13 cellular contexts compared by ENCODE assay signal in the genomic region with DNA sequence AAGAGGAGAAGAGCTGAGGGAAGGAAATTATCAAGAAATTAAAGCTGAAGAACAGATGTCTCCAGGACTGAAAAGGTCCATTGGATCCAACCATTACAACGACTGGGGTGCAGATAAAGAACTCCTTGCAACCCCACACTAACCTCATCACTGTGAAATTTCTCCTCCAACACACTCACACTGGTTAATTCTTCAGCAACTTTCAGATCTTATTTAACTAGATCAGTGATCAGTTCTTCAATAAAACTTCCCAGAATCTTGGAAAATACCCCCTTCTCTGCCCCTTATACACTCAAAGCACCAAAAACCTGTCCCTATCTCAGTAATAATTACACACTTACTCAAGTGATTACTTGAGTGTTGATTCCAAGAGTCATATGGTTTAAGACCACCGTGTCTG.
A peak's percentile ranks its signal among the peaks of the same experiment; 100 is the strongest.
DNase-seq lines count a peak whose midpoint lies in the region; ATAC-seq, FAIRE-seq and TF ChIP-seq lines count a peak whose summit lies in the region.
"Had no signal": no experiment of that assay in that cellular context is flagged by ENCODE, and none has a peak within 500 bp of the region (broad histone marks: within the 10 kb centered on the region; RNA-seq: fewer than 3 reads in every experiment).

No MANE protein-coding gene starts in this region.

- 30% methylated on average over 2 of the region's 2 CpGs for WGBS in liver
- WGBS in HepG2 (ENCODE audit: low lambda C conversion rate): 40% methylated on average over 2 of the region's 2 CpGs
- 24 to 34% methylated on average over 2 of the region's 2 CpGs for WGBS in gastroesophageal sphincter (ENCODE audit: low coverage in 1 of 2), 2 donors

- no peak overlapping the region for H3K4me2 ChIP-seq in HepG2 (ENCODE audit: low read depth, low read length)

- H3K4me1 ChIP-seq in liver (ENCODE audit: control insufficient read depth in 4 of 4, insufficient read depth in 4 of 4, low read length in 3 of 4): peaks cover 0 to 18% (median 6%) of the 10 kb centered on the region in 4 donors
- peaks cover 27% of the 10 kb centered on the region for H3K4me1 ChIP-seq in HepG2 (ENCODE audit: insufficient read depth, low read length)
- H3K4me1 ChIP-seq in gastroesophageal sphincter: peaks cover 0 to 51% (median 5%) of the 10 kb centered on the region in 3 donors
- H3K4me1 ChIP-seq in mucosa of descending colon (ENCODE audit: low read depth): peaks cover 11% of the 10 kb centered on the region

- H3K9me3 Mint-ChIP-seq in T-cell: no peaks in the 10 kb centered on the region
- H3K9me3 Mint-ChIP-seq: stimulated activated naive B cell treated with anti-CD40 and anti-IgM and Interleukin-4, amounts not matched to agents 10 μg/mL and 1 μg/mL and 100 μg/mL, for 72 hours had no signal

- H3K9ac ChIP-seq in liver (ENCODE audit: low read depth in 1 of 2, low read length in 2 of 2) (no peak overlapping the region), HepG2 (ENCODE audit: insufficient read depth, low read depth, low read length) (no peak overlapping the region)

- no peak overlapping the region for H3K4me3 ChIP-seq in liver (ENCODE audit: low read depth in 1 of 3, low read length in 3 of 3)
- H3K4me3 ChIP-seq in HepG2 (replicated peaks in 1 of 3; ENCODE audit: insufficient read depth in 1 of 3, low read depth in 2 of 3, low read length in 3 of 3): no peak overlapping the region
- H3K4me3 ChIP-seq in gastroesophageal sphincter: peak overlapping the region in 1 of 2 donors; percentile 35
- no peak overlapping the region for H3K4me3 ChIP-seq in mucosa of descending colon

- peaks cover 4% of the 10 kb centered on the region for H3K36me3 Mint-ChIP-seq in T-cell
- H3K36me3 Mint-ChIP-seq: stimulated activated naive B cell treated with anti-CD40 and anti-IgM and Interleukin-4, amounts not matched to agents 10 μg/mL and 1 μg/mL and 100 μg/mL, for 72 hours had no signal

- intact Hi-C loops in HepG2 (cut with micrococcal nuclease; ENCODE audit: unreplicated experiment): loop anchor here (1.0 to 5.0 kb wide), 3 partner anchors 203 to 621 kb away; no protein-coding TSS in a partner anchor
- intact Hi-C loops in mucosa of descending colon (cut with DNase I, micrococcal nuclease): no loop called here

- DNase-seq in HepG2 (ENCODE audit: low spot score) (no peak), T-cell (no peak), mucosa of descending colon (no peak), retina (no peak), urothelium cell line (ENCODE audit: low spot score) (no peak)
- DNase-seq: cortex of kidney; NCI-H510A; stimulated activated naive B cell treated with anti-CD40 and anti-IgM and Interleukin-4, amounts not matched to agents 10 μg/mL and 1 μg/mL and 100 μg/mL, for 72 hours had no signal

- H3K27me3 Mint-ChIP-seq in T-cell: no peaks in the 10 kb centered on the region
- H3K27me3 Mint-ChIP-seq: stimulated activated naive B cell treated with anti-CD40 and anti-IgM and Interleukin-4, amounts not matched to agents 10 μg/mL and 1 μg/mL and 100 μg/mL, for 72 hours had no signal

- ATAC-seq in HepG2 (no peak), T-cell (replicated peaks in 1 of 4) (peak in 1 of 4 experiments; percentile 23), gastroesophageal sphincter (no peak), GM19023 (IDR thresholded peaks at IDR 0.05; ENCODE audit: unreplicated experiment) (no peak), mucosa of descending colon (no peak)

- 0 out of 2 replicates have a peak, but pooled peaks cover 10% of the 10 kb centered on the region for H4K20me1 ChIP-seq in HepG2 (ENCODE audit: insufficient read depth, low read length)

- no TSS peak for BruUV-seq in HepG2 (replicated peaks; lab: Mats Ljungman, UMichigan)

- TF ChIP-seq CTCF in liver (IDR thresholded peaks at IDR 0.05; ENCODE audit: low read depth, low read length, missing input control) (no peak), HepG2 (CRISPR knock-in tag; IDR thresholded peaks at IDR 0.05) (no peak), gastroesophageal sphincter (IDR thresholded peaks at IDR 0.05) (no peak), mucosa of descending colon (IDR thresholded peaks at IDR 0.05) (no peak)

- POLR2A ChIA-PET in HepG2 (lab: Yijun Ruan, JAX): no interaction called here
- POLR2A ChIA-PET in T-cell (lab: Charles Lee): interaction anchor here (0.6 to 1.1 kb wide), 4 partner anchors 23 to 681 kb away, joined by 3 to 4 read pairs (median 4); no protein-coding TSS in a partner anchor

- peak overlapping the region; percentile 69 to 87 for H3K27ac ChIP-seq in liver (ENCODE audit: low read depth in 1 of 2, low read length in 2 of 2)
- no peak overlapping the region for H3K27ac ChIP-seq in HepG2 (ENCODE audit: extremely low read length, insufficient read depth, low read length)
- H3K27ac ChIP-seq in gastroesophageal sphincter: peak overlapping the region in 3 of 4 donors; percentile 62 to 84 (median 69)
- H3K27ac ChIP-seq: HL-60, WERI-Rb-1 had no signal

- in situ Hi-C loops in HepG2 (cut with HindIII; ENCODE audit: extremely low pct_ligation_motif_present, low pct_unique_long_range_greater_than_20kb): loop anchor here (5.0 kb wide), 1 partner anchor 437 kb away; no protein-coding TSS in a partner anchor

- FAIRE-seq in HepG2 (lab: Jason Lieb, UNC): no peak
- no peak for FAIRE-seq in urothelium cell line (lab: Jason Lieb, UNC)

- H3K9me3 ChIP-seq in liver (ENCODE audit: control insufficient read depth in 4 of 4, low read length in 3 of 4): no peaks in the 10 kb centered on the region
- no peaks in the 10 kb centered on the region for H3K9me3 ChIP-seq in HepG2 (ENCODE audit: low read length)
- no peaks in the 10 kb centered on the region for H3K9me3 ChIP-seq in gastroesophageal sphincter
- H3K9me3 ChIP-seq in mucosa of descending colon: no peaks in the 10 kb centered on the region

- CTCF ChIA-PET in HepG2 (lab: Yijun Ruan, JAX; ENCODE audit: low intra/inter-chr PET ratio, low total read pairs): interaction anchor here (0.6 to 2.7 kb wide), 3 partner anchors 395 to 437 kb away, joined by 3 to 14 read pairs (median 5); no protein-coding TSS in a partner anchor
- CTCF ChIA-PET in T-cell (lab: Charles Lee): interaction anchor here (0.5 to 2.8 kb wide), 19 partner anchors 9 to 1611 kb away, joined by 3 to 17 read pairs (median 4); a partner anchor contains a TSS

- H3K4me3 Mint-ChIP-seq in T-cell: peak overlapping the region; percentile 83 to 87 (median 84)

- H3K79me2 ChIP-seq in HepG2 (ENCODE audit: insufficient read depth, low read length): no peaks in the 10 kb centered on the region

- H3K36me3 ChIP-seq in liver (ENCODE audit: control insufficient read depth in 4 of 4, insufficient read depth in 3 of 4, low read depth in 1 of 4, low read length in 3 of 4) (no peaks in the 10 kb centered on the region), HepG2 (replicated peaks in 1 of 2; ENCODE audit: control insufficient read depth in 1 of 2, insufficient read depth in 2 of 2, low read length in 2 of 2) (no peaks in the 10 kb centered on the region), gastroesophageal sphincter (no peaks in the 10 kb centered on the region), mucosa of descending colon (ENCODE audit: low read depth) (no peaks in the 10 kb centered on the region)
- H3K36me3 ChIP-seq: WERI-Rb-1 had no signal

- TF ChIP-seq EP300 in HepG2 (IDR thresholded peaks at IDR 0.05; ENCODE audit: low read depth in 2 of 2, low read length in 2 of 2) (no peak), HepG2 (CRISPR knock-in tag; IDR thresholded peaks at IDR 0.05; ENCODE audit: borderline replicate concordance) (no peak), gastroesophageal sphincter (IDR thresholded peaks at IDR 0.05) (no peak)

- H2AFZ ChIP-seq in HepG2 (ENCODE audit: low read length): no peak overlapping the region

- no peak for TF ChIP-seq RAD21 in liver (IDR thresholded peaks at IDR 0.05)
- TF ChIP-seq RAD21 in HepG2 (CRISPR knock-in tag; IDR thresholded peaks at IDR 0.05): no peak

- no peak for TF ChIP-seq POLR2A in HepG2 (IDR thresholded peaks at IDR 0.05; ENCODE audit: insufficient read depth in 1 of 2, low read depth in 2 of 2, low read length in 2 of 2)
- TF ChIP-seq POLR2A in gastroesophageal sphincter (IDR thresholded peaks at IDR 0.05): no peak

- peaks cover 43 to 46% (median 46%) of the 10 kb centered on the region in 3 donors for H3K4me1 Mint-ChIP-seq in T-cell

- H3K27me3 ChIP-seq in liver (ENCODE audit: control insufficient read depth in 4 of 4, insufficient read depth in 4 of 4, low read length in 3 of 4) (no peaks in the 10 kb centered on the region), HepG2 (ENCODE audit: control insufficient read depth in 1 of 2, insufficient read depth in 2 of 2, low read length in 2 of 2) (no peaks in the 10 kb centered on the region), gastroesophageal sphincter (no peaks in the 10 kb centered on the region)

- H3K27ac Mint-ChIP-seq in T-cell: peak overlapping the region; percentile 95

TF ChIP-seq in liver, 16 proteins besides CTCF, POLR2A, EP300 and RAD21 (continues in another document):
- TF ChIP-seq, protein P1, sequence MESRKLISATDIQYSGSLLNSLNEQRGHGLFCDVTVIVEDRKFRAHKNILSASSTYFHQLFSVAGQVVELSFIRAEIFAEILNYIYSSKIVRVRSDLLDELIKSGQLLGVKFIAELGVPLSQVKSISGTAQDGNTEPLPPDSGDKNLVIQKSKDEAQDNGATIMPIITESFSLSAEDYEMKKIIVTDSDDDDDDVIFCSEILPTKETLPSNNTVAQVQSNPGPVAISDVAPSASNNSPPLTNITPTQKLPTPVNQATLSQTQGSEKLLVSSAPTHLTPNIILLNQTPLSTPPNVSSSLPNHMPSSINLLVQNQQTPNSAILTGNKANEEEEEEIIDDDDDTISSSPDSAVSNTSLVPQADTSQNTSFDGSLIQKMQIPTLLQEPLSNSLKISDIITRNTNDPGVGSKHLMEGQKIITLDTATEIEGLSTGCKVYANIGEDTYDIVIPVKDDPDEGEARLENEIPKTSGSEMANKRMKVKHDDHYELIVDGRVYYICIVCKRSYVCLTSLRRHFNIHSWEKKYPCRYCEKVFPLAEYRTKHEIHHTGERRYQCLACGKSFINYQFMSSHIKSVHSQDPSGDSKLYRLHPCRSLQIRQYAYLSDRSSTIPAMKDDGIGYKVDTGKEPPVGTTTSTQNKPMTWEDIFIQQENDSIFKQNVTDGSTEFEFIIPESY (IDR thresholded peaks at IDR 0.05): no peak

TF ChIP-seq in HepG2, 621 proteins besides CTCF, POLR2A, EP300 and RAD21 (continues in another document):
- TF ChIP-seq MAFK (conservative IDR thresholded peaks at IDR 0.05 in 1 of 2, IDR thresholded peaks at IDR 0.05 in 1 of 2; ENCODE audit: low read length in 2 of 2) (no peak), FOXM1 (CRISPR knock-in tag; IDR thresholded peaks at IDR 0.05) (no peak), ZNF776 (CRISPR knock-in tag; IDR thresholded peaks at IDR 0.05) (no peak), ELF1 (CRISPR knock-in tag; IDR thresholded peaks at IDR 0.05) (no peak), TOPORS (CRISPR knock-in tag; IDR thresholded peaks at IDR 0.05) (no peak), MBD4 (IDR thresholded peaks at IDR 0.05; ENCODE audit: borderline replicate concordance, low read length) (no peak), ZNF180 (CRISPR knock-in tag; IDR thresholded peaks at IDR 0.05; ENCODE audit: borderline replicate concordance, low read depth) (no peak), NONO (IDR thresholded peaks at IDR 0.05) (no peak), NONO (CRISPR knock-in tag; conservative IDR thresholded peaks at IDR 0.05) (no peak), ZEB1 (IDR thresholded peaks at IDR 0.05; ENCODE audit: insufficient replicate concordance, low read depth) (no peak)
